1 cellular context compared by ENCODE assay signal in the genomic region with DNA sequence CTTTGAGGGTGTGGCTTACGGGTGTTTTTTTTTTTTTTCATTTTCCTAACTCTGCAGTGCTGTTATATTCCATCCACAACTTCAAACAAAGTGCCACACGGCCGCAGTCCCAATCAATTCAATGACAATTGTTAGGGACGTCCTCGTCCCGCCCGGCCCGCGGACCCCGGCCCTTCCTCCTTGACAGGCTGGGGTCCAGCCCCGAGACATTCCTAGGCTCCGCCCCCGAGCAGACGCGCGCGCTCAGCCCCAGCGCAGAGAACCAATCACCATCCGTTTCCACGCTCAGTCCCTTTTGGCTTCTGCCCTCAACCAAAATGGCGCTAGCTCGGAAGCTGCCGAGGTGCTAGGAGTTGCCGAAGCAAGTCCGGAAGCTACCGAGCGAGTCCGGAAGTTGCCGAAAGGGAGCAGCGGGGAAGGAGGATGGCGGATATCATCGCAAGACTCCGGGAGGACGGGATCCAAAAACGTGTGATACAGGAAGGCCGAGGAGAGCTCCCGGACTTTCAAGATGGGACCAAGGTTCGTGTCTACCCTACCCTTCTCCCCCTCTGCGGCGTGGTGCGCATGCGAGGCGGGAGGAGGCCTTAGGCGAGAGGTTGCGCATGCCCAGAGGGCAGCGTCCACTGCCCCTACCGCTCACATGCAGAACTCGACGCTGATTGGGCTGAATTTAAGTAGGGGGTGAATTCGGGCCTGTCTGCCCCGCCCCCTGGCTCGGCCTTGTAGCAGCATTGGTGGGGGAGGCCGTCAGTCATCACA.
TF ChIP-seq lines count a peak whose summit lies in the region.

Gene AIP (plus strand): TSS at position 291 of the 762 bp plus-strand sequence. CDS start 133 bp downstream, at position 424.

TF ChIP-seq in K562, 482 proteins besides CTCF, POLR2A, EP300 and RAD21 (continued from another document and continues in another):
- TF ChIP-seq, protein P1, sequence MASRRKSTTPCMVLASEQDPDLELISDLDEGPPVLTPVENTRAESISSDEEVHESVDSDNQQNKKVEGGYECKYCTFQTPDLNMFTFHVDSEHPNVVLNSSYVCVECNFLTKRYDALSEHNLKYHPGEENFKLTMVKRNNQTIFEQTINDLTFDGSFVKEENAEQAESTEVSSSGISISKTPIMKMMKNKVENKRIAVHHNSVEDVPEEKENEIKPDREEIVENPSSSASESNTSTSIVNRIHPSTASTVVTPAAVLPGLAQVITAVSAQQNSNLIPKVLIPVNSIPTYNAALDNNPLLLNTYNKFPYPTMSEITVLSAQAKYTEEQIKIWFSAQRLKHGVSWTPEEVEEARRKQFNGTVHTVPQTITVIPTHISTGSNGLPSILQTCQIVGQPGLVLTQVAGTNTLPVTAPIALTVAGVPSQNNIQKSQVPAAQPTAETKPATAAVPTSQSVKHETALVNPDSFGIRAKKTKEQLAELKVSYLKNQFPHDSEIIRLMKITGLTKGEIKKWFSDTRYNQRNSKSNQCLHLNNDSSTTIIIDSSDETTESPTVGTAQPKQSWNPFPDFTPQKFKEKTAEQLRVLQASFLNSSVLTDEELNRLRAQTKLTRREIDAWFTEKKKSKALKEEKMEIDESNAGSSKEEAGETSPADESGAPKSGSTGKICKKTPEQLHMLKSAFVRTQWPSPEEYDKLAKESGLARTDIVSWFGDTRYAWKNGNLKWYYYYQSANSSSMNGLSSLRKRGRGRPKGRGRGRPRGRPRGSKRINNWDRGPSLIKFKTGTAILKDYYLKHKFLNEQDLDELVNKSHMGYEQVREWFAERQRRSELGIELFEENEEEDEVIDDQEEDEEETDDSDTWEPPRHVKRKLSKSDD (conservative IDR thresholded peaks at IDR 0.05; ENCODE audit: low read length) = no peak
- no peak for TF ChIP-seq ZNF354B (CRISPR knock-in tag; IDR thresholded peaks at IDR 0.05)
- peak; percentile 100 for TF ChIP-seq E2F6 (IDR thresholded peaks at IDR 0.05; ENCODE audit: borderline replicate concordance in 1 of 2, extremely low read depth in 1 of 2, insufficient read depth in 1 of 2, insufficient read length in 1 of 2, low read depth in 1 of 2, low read length in 1 of 2, poor library complexity in 1 of 2, severe bottlenecking in 1 of 2)
- no peak for TF ChIP-seq PHTF2 (CRISPR knock-in tag; IDR thresholded peaks at IDR 0.05)
- TF ChIP-seq ZNF696 (CRISPR knock-in tag; conservative IDR thresholded peaks at IDR 0.05) = no peak
- TF ChIP-seq HNRNPLL (IDR thresholded peaks at IDR 0.05; ENCODE audit: low read depth, low read length, poor library complexity, severe bottlenecking) = no peak
- TF ChIP-seq, protein P2, sequence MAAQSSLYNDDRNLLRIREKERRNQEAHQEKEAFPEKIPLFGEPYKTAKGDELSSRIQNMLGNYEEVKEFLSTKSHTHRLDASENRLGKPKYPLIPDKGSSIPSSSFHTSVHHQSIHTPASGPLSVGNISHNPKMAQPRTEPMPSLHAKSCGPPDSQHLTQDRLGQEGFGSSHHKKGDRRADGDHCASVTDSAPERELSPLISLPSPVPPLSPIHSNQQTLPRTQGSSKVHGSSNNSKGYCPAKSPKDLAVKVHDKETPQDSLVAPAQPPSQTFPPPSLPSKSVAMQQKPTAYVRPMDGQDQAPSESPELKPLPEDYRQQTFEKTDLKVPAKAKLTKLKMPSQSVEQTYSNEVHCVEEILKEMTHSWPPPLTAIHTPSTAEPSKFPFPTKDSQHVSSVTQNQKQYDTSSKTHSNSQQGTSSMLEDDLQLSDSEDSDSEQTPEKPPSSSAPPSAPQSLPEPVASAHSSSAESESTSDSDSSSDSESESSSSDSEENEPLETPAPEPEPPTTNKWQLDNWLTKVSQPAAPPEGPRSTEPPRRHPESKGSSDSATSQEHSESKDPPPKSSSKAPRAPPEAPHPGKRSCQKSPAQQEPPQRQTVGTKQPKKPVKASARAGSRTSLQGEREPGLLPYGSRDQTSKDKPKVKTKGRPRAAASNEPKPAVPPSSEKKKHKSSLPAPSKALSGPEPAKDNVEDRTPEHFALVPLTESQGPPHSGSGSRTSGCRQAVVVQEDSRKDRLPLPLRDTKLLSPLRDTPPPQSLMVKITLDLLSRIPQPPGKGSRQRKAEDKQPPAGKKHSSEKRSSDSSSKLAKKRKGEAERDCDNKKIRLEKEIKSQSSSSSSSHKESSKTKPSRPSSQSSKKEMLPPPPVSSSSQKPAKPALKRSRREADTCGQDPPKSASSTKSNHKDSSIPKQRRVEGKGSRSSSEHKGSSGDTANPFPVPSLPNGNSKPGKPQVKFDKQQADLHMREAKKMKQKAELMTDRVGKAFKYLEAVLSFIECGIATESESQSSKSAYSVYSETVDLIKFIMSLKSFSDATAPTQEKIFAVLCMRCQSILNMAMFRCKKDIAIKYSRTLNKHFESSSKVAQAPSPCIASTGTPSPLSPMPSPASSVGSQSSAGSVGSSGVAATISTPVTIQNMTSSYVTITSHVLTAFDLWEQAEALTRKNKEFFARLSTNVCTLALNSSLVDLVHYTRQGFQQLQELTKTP (IDR thresholded peaks at IDR 0.05; ENCODE audit: low read depth in 1 of 2, partially characterized antibody in 2 of 2) = no peak
- no peak for TF ChIP-seq CBFA2T3 (IDR thresholded peaks at IDR 0.05)
- TF ChIP-seq ZNF133 (CRISPR knock-in tag; IDR thresholded peaks at IDR 0.05) = no peak
- TF ChIP-seq NRF1 (conservative IDR thresholded peaks at IDR 0.05 in 1 of 2, IDR thresholded peaks at IDR 0.05 in 1 of 2) = peak; percentile 99
- TF ChIP-seq, protein P3, sequence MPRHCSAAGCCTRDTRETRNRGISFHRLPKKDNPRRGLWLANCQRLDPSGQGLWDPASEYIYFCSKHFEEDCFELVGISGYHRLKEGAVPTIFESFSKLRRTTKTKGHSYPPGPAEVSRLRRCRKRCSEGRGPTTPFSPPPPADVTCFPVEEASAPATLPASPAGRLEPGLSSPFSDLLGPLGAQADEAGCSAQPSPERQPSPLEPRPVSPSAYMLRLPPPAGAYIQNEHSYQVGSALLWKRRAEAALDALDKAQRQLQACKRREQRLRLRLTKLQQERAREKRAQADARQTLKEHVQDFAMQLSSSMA (CRISPR knock-in tag; IDR thresholded peaks at IDR 0.05) = no peak
- no peak for TF ChIP-seq MYNN (IDR thresholded peaks at IDR 0.05)
- no peak for TF ChIP-seq MYNN (CRISPR knock-in tag; IDR thresholded peaks at IDR 0.05)
- TF ChIP-seq PURB (CRISPR knock-in tag; IDR thresholded peaks at IDR 0.05; ENCODE audit: low read depth) = no peak
- TF ChIP-seq BDP1 (IDR thresholded peaks at IDR 0.05; ENCODE audit: insufficient read depth, insufficient read length) = no peak
- no peak for TF ChIP-seq HNRNPUL1 (IDR thresholded peaks at IDR 0.05; ENCODE audit: low read length)
- 0 out of 2 replicates have a peak, but pooled peaks have one; percentile 37 for TF ChIP-seq SMARCA4 (IDR thresholded peaks at IDR 0.05)
- no peak for TF ChIP-seq ZNF785 (CRISPR knock-in tag; IDR thresholded peaks at IDR 0.05)
- no peak for TF ChIP-seq ZKSCAN8 (CRISPR knock-in tag; IDR thresholded peaks at IDR 0.05)
- no peak for TF ChIP-seq TCF3 (CRISPR knock-in tag; IDR thresholded peaks at IDR 0.05)
- TF ChIP-seq PBX2 (CRISPR knock-in tag; IDR thresholded peaks at IDR 0.05; ENCODE audit: low read depth) = peak; percentile 86
- peak; percentile 96 for TF ChIP-seq PBX2 (tag; conservative IDR thresholded peaks at IDR 0.05; ENCODE audit: low read depth)
- TF ChIP-seq, protein P4, sequence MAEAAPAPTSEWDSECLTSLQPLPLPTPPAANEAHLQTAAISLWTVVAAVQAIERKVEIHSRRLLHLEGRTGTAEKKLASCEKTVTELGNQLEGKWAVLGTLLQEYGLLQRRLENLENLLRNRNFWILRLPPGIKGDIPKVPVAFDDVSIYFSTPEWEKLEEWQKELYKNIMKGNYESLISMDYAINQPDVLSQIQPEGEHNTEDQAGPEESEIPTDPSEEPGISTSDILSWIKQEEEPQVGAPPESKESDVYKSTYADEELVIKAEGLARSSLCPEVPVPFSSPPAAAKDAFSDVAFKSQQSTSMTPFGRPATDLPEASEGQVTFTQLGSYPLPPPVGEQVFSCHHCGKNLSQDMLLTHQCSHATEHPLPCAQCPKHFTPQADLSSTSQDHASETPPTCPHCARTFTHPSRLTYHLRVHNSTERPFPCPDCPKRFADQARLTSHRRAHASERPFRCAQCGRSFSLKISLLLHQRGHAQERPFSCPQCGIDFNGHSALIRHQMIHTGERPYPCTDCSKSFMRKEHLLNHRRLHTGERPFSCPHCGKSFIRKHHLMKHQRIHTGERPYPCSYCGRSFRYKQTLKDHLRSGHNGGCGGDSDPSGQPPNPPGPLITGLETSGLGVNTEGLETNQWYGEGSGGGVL (CRISPR knock-in tag; IDR thresholded peaks at IDR 0.05) = no peak
- TF ChIP-seq, protein P5, sequence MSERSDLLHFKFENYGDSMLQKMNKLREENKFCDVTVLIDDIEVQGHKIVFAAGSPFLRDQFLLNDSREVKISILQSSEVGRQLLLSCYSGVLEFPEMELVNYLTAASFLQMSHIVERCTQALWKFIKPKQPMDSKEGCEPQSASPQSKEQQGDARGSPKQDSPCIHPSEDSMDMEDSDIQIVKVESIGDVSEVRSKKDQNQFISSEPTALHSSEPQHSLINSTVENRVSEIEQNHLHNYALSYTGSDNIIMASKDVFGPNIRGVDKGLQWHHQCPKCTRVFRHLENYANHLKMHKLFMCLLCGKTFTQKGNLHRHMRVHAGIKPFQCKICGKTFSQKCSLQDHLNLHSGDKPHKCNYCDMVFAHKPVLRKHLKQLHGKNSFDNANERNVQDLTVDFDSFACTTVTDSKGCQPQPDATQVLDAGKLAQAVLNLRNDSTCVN (CRISPR knock-in tag; IDR thresholded peaks at IDR 0.05) = no peak
- no peak for TF ChIP-seq ZC3H11A (IDR thresholded peaks at IDR 0.05; ENCODE audit: low read depth, low read length)
- TF ChIP-seq, protein P6, sequence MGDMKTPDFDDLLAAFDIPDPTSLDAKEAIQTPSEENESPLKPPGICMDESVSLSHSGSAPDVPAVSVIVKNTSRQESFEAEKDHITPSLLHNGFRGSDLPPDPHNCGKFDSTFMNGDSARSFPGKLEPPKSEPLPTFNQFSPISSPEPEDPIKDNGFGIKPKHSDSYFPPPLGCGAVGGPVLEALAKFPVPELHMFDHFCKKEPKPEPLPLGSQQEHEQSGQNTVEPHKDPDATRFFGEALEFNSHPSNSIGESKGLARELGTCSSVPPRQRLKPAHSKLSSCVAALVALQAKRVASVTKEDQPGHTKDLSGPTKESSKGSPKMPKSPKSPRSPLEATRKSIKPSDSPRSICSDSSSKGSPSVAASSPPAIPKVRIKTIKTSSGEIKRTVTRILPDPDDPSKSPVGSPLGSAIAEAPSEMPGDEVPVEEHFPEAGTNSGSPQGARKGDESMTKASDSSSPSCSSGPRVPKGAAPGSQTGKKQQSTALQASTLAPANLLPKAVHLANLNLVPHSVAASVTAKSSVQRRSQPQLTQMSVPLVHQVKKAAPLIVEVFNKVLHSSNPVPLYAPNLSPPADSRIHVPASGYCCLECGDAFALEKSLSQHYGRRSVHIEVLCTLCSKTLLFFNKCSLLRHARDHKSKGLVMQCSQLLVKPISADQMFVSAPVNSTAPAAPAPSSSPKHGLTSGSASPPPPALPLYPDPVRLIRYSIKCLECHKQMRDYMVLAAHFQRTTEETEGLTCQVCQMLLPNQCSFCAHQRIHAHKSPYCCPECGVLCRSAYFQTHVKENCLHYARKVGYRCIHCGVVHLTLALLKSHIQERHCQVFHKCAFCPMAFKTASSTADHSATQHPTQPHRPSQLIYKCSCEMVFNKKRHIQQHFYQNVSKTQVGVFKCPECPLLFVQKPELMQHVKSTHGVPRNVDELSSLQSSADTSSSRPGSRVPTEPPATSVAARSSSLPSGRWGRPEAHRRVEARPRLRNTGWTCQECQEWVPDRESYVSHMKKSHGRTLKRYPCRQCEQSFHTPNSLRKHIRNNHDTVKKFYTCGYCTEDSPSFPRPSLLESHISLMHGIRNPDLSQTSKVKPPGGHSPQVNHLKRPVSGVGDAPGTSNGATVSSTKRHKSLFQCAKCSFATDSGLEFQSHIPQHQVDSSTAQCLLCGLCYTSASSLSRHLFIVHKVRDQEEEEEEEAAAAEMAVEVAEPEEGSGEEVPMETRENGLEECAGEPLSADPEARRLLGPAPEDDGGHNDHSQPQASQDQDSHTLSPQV (IDR thresholded peaks at IDR 0.05) = peak; percentile 91
- TF ChIP-seq, protein P7, sequence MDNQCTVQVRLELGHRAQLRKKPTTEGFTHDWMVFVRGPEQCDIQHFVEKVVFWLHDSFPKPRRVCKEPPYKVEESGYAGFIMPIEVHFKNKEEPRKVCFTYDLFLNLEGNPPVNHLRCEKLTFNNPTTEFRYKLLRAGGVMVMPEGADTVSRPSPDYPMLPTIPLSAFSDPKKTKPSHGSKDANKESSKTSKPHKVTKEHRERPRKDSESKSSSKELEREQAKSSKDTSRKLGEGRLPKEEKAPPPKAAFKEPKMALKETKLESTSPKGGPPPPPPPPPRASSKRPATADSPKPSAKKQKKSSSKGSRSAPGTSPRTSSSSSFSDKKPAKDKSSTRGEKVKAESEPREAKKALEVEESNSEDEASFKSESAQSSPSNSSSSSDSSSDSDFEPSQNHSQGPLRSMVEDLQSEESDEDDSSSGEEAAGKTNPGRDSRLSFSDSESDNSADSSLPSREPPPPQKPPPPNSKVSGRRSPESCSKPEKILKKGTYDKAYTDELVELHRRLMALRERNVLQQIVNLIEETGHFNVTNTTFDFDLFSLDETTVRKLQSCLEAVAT (IDR thresholded peaks at IDR 0.05) = no peak
- TF ChIP-seq SMAD3 (CRISPR knock-in tag; conservative IDR thresholded peaks at IDR 0.05) = no peak
- no peak for TF ChIP-seq SIRT6 (IDR thresholded peaks at IDR 0.05; ENCODE audit: low read depth, low read length)
- no peak for TF ChIP-seq GABPB2 (CRISPR knock-in tag; conservative IDR thresholded peaks at IDR 0.05)
- TF ChIP-seq RAD51 (IDR thresholded peaks at IDR 0.05; ENCODE audit: borderline replicate concordance, low read depth) = no peak
- TF ChIP-seq KHSRP (IDR thresholded peaks at IDR 0.05) = no peak
- no peak for TF ChIP-seq ZFP36 (IDR thresholded peaks at IDR 0.05; ENCODE audit: low read depth, low read length, partially characterized antibody)
- no peak for TF ChIP-seq FOSL1 (tag; conservative IDR thresholded peaks at IDR 0.05)
